1 cellular context compared by ENCODE assay signal in the genomic region with DNA sequence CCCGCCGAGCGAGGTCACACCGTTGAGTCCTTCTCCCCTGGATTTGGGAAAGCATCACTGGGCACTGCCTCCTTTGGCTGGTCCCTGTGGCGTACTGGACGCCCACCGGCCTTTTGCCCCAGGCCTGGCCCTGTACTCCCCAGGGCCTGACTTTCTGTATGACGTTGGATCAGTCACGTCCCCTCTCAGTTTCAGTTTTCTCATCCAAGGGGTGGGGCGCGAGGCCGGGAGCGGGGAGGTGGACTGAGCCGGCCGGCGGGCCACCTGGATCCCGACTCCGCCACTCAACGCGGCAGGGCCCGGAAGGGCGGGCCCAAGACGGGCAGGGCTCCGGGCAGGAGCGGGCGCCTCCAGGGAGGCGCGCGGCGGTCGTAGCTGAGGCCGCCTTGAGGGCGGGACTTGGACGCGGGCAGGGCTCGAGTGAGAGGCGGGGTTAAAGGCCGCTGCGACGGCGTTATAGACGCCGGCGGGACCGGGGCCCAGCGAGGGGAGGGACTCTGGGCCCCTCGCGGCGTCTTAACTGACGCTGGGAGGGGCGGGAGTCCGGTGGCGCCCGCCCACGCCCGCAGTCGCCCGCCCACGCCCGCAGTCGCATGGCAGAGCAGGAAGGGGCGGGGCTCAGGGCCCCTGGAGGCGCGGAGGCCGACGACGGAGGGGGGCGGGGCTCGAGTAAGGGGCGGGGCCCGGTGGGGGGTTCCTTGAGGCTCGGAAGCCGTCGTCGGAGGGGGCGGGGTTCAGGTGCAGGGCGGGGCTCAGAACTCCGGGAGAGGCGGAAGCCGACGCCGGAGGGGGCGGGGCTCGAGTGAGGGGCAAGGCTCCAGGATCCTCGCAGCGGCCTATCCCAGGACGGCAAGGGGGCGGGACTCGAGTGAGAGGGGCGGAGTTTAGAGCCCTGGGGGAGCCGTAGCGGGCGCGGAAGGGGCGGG.
A peak's percentile ranks its signal among the peaks of the same experiment; 100 is the strongest.
TF ChIP-seq lines count a peak whose summit lies in the region.

No MANE protein-coding gene starts in this region.

TF ChIP-seq in liver, 16 proteins besides CTCF, POLR2A, EP300 and RAD21 (continued from another document):
- TF ChIP-seq, protein P1, sequence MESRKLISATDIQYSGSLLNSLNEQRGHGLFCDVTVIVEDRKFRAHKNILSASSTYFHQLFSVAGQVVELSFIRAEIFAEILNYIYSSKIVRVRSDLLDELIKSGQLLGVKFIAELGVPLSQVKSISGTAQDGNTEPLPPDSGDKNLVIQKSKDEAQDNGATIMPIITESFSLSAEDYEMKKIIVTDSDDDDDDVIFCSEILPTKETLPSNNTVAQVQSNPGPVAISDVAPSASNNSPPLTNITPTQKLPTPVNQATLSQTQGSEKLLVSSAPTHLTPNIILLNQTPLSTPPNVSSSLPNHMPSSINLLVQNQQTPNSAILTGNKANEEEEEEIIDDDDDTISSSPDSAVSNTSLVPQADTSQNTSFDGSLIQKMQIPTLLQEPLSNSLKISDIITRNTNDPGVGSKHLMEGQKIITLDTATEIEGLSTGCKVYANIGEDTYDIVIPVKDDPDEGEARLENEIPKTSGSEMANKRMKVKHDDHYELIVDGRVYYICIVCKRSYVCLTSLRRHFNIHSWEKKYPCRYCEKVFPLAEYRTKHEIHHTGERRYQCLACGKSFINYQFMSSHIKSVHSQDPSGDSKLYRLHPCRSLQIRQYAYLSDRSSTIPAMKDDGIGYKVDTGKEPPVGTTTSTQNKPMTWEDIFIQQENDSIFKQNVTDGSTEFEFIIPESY (IDR thresholded peaks at IDR 0.05) = no peak
- TF ChIP-seq, protein P2, sequence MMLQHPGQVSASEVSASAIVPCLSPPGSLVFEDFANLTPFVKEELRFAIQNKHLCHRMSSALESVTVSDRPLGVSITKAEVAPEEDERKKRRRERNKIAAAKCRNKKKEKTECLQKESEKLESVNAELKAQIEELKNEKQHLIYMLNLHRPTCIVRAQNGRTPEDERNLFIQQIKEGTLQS (IDR thresholded peaks at IDR 0.05) = no peak
- TF ChIP-seq NR2F2 (IDR thresholded peaks at IDR 0.05) (peak; percentile 8), GABPA (IDR thresholded peaks at IDR 0.05 in 1 of 2, conservative IDR thresholded peaks at IDR 0.05 in 1 of 2) (peak; percentile 46 to 74), HNF4G (IDR thresholded peaks at IDR 0.05) (peak; percentile 9), SP1 (IDR thresholded peaks at IDR 0.05) (peak; percentile 67), JUND (IDR thresholded peaks at IDR 0.05) (no peak), FOXA1 (IDR thresholded peaks at IDR 0.05) (no peak), RXRA (IDR thresholded peaks at IDR 0.05) (peak in 1 of 2 donors; percentile 4), FOXA2 (IDR thresholded peaks at IDR 0.05) (no peak), EGR1 (IDR thresholded peaks at IDR 0.05; ENCODE audit: low read depth in 2 of 2) (peak; percentile 83 to 97)
- TF ChIP-seq, protein P3, sequence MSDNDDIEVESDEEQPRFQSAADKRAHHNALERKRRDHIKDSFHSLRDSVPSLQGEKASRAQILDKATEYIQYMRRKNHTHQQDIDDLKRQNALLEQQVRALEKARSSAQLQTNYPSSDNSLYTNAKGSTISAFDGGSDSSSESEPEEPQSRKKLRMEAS (IDR thresholded peaks at IDR 0.05) = peak; percentile 24
